Comparison of ENCODE assay signal across 8 cellular contexts in the genomic region with DNA sequence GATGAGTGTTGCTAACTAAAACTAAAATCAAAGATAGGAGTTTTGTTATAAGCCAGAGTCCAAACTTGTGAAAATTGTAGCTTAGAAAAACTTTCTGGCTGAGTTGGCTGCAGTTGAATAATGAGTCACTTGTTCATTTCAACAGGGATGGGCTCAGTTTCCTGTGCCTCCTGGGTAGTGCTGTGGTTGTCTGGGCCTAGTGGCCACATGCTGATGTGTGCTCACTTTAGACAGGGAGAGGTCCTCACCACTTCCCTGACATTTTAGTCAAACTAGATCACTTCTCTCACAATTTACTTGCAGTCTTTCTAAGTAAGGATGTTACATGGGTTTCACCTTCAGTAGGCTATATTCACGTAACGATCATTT.
DNase-seq lines count a peak whose midpoint lies in the region; ATAC-seq and TF ChIP-seq lines count a peak whose summit lies in the region.

No MANE protein-coding gene starts in this region.

- H3K4me3 ChIP-seq in fibroblast of mammary gland (ENCODE audit: control insufficient read depth, low read depth, low read length), result no peak overlapping the region

- H3K4me1 Mint-ChIP-seq in T-helper 2 cell treated with Interferon-gamma antibody and Interleukin-4, amounts not matched to agents 5 μg/mL and 100 μg/mL, for 36 hours (ENCODE audit: low read depth), result peaks cover 12% of the 10 kb centered on the region

- H3K27ac Mint-ChIP-seq in T-helper 2 cell treated with Interferon-gamma antibody and Interleukin-4, amounts not matched to agents 5 μg/mL and 100 μg/mL, for 36 hours, result no peak overlapping the region

- H3K9me3 Mint-ChIP-seq in T-helper 2 cell treated with Interferon-gamma antibody and Interleukin-4, amounts not matched to agents 5 μg/mL and 100 μg/mL, for 36 hours, result no peaks in the 10 kb centered on the region

- H3K27me3 Mint-ChIP-seq in T-helper 2 cell treated with Interferon-gamma antibody and Interleukin-4, amounts not matched to agents 5 μg/mL and 100 μg/mL, for 36 hours (ENCODE audit: low read depth), result peaks cover 11% of the 10 kb centered on the region

- no peaks in the 10 kb centered on the region for H3K36me3 Mint-ChIP-seq in T-helper 2 cell treated with Interferon-gamma antibody and Interleukin-4, amounts not matched to agents 5 μg/mL and 100 μg/mL, for 36 hours (ENCODE audit: low read depth)

- no peak for TF ChIP-seq CTCF in fibroblast of mammary gland (conservative IDR thresholded peaks at IDR 0.05; ENCODE audit: control insufficient read depth, insufficient read depth, low read depth, low read length)

- no peak overlapping the region for H3K4me3 Mint-ChIP-seq in T-helper 2 cell treated with Interferon-gamma antibody and Interleukin-4, amounts not matched to agents 5 μg/mL and 100 μg/mL, for 36 hours

- peak; percentile 75 for ATAC-seq in HG03066 (IDR thresholded peaks at IDR 0.05; ENCODE audit: low read depth, unreplicated experiment)
- ATAC-seq in HG02642 (IDR thresholded peaks at IDR 0.05; ENCODE audit: poor library complexity, unreplicated experiment), result no peak

- peak; percentile 8 to 13 for DNase-seq in activated CD8-positive, alpha-beta memory T cell treated with anti-CD3 and anti-CD28 coated beads for 4 hours (ENCODE audit: low read depth in 2 of 2)
- no peak for DNase-seq in activated CD8-positive, alpha-beta memory T cell treated with anti-CD3 and anti-CD28 coated beads for 24 hours
- DNase-seq in T-helper 2 cell treated with Interferon-gamma antibody and Interleukin-4, amounts not matched to agents 5 μg/mL and 100 μg/mL, for 36 hours (ENCODE audit: low spot score), result peak; percentile 73
- DNase-seq in fibroblast of mammary gland (ENCODE audit: low read depth), result peak; percentile 88
- DNase-seq in stimulated activated CD8-positive, alpha-beta memory T cell treated with anti-CD3 and anti-CD28 coated beads, Interleukin-7, amount 100 ng/mL, for 48 hours (ENCODE audit: extremely low read depth in 1 of 2, low read depth in 1 of 2), result peak; percentile 27 to 54
- no peak for DNase-seq in NCI-H2107 treated with DMSO at 0.1 percent for 48 hours (lab: John Stamatoyannopoulos, UW; ENCODE audit: unreplicated experiment)

Comparison
In these comparisons a context has a peak if more than half of its experiments do, and no peak if none do; other contexts are left out.
1. DNase-seq: peak in activated CD8-positive, alpha-beta memory T cell treated with anti-CD3 and anti-CD28 coated beads for 4 hours (2 of 2), T-helper 2 cell treated with Interferon-gamma antibody and Interleukin-4, amounts not matched to agents 5 μg/mL and 100 μg/mL, for 36 hours (single experiment), fibroblast of mammary gland (single experiment) and stimulated activated CD8-positive, alpha-beta memory T cell treated with anti-CD3 and anti-CD28 coated beads, Interleukin-7, amount 100 ng/mL, for 48 hours (2 of 2); none in activated CD8-positive, alpha-beta memory T cell treated with anti-CD3 and anti-CD28 coated beads for 24 hours (single experiment) and NCI-H2107 treated with DMSO at 0.1 percent for 48 hours (single experiment).